In the genomic region with DNA sequence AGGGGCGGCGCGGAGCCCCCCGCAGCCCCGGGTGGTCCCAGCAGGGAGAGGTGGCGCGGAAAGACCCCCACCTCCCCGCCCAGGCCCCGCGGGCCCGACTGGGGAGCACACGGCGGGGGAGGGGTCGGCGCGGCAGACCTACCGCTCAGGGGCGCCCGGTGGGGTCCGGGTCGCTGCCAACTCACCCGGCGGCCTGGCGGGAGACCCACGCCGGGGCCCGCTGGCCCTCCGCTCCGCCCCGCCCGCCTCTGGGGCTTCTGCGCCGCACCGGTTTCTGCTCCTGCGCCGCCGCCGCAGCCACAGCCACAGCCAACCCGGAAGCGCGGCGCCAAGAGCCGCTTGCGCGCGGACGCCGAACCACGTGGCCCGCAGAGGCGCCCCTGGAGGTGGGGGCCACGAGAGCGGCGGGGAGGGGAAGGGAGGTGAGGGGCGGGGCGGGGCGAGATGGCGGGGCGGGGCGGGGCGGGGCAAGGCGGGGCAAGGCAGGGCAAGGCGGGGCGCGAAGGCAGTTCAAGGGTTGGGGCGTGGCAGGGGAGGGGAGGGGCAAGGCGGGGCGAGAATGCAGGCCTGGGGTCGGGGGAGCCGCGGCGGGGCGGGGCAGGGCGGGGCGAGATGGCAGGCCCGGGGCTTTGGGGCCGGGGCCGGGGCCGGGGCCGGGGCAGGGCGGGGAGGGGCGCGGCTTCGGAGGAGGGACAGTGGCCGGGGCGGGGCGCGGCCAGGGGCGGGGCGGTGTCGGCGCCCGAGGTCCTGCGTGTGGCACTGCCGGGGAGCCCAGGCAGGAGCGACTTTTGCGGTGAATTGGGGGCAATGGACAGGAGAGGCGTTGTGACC, we compare ENCODE assay signal across 8 cellular contexts. TPM values are rescaled to one million over a fixed set of nuclear protein-coding genes. Genes with fewer than 3 reads are reported as not detected.
DNase-seq lines count a peak whose midpoint lies in the region; ATAC-seq and TF ChIP-seq lines count a peak whose summit lies in the region.

ZBTB24 (minus strand) TSS at position 307 of the 831 bp plus-strand sequence. CDS start 1,193 bp downstream, outside the sequence.

- peaks cover 38% of the 10 kb centered on the region for H3K36me3 Mint-ChIP-seq in activated CD8-positive, alpha-beta T cell treated with anti-CD3 and anti-CD28 coated beads, Interleukin-2, amount 10 ng/mL, durations not matched to agents 7 days and 5 days (ENCODE audit: low read depth)

- peaks cover 9% of the 10 kb centered on the region for H3K27me3 Mint-ChIP-seq in activated CD8-positive, alpha-beta T cell treated with anti-CD3 and anti-CD28 coated beads, Interleukin-2, amount 10 ng/mL, durations not matched to agents 7 days and 5 days (ENCODE audit: low read depth)

- H3K4me3 Mint-ChIP-seq in activated CD8-positive, alpha-beta T cell treated with anti-CD3 and anti-CD28 coated beads, Interleukin-2, amount 10 ng/mL, durations not matched to agents 7 days and 5 days = peak within 1 kb of the TSS; percentile 85

- POLR2A ChIA-PET in activated CD8-positive, alpha-beta T cell treated with anti-CD3 and anti-CD28 coated beads, Interleukin-2, amount 10 ng/mL, durations not matched to agents 7 days and 5 days (lab: Charles Lee) = interaction anchor here (1.0 to 5.5 kb wide), 8 partner anchors 8 to 101 kb away, joined by 3 to 40 read pairs (median 7); partner anchors contain the start of genes CD164 and MICAL1

- peak within 1 kb of the TSS; percentile 91 for H3K4me3 ChIP-seq in HL-60 (replicated peaks; ENCODE audit: insufficient read depth, low read length)

- DNase-seq in CMK (ENCODE audit: low read depth) (peak; percentile 68), HL-60 (ENCODE audit: low read depth in 1 of 2, low spot score in 1 of 2) (peak; percentile 78 to 87), NK-92 (lab: John Stamatoyannopoulos, UW; ENCODE audit: unreplicated experiment) (peak; percentile 43), ecto neural progenitor cell (ENCODE audit: low spot score) (peak; percentile 96), lung microvascular endothelial cell (ENCODE audit: low read depth in 2 of 2) (peak; percentile 90)
- DNase-seq in activated CD8-positive, alpha-beta T cell treated with anti-CD3 and anti-CD28 coated beads, Interleukin-2, amount 10 ng/mL, durations not matched to agents 7 days and 5 days = peak; percentile 92
- peak; percentile 74 to 88 (median 80) for DNase-seq in stimulated activated CD4-positive, alpha-beta T cell treated with anti-CD3 and anti-CD28 coated beads, TNF-alpha, amount 100 ng/mL, for 24 hours (ENCODE audit: low read depth in 3 of 3)

- H3K27ac Mint-ChIP-seq in activated CD8-positive, alpha-beta T cell treated with anti-CD3 and anti-CD28 coated beads, Interleukin-2, amount 10 ng/mL, durations not matched to agents 7 days and 5 days = peak within 1 kb of the TSS; percentile 85

- no peaks in the 10 kb centered on the region for H3K9me3 Mint-ChIP-seq in activated CD8-positive, alpha-beta T cell treated with anti-CD3 and anti-CD28 coated beads, Interleukin-2, amount 10 ng/mL, durations not matched to agents 7 days and 5 days (ENCODE audit: insufficient read depth)

- TF ChIP-seq CTCF in HL-60 (IDR thresholded peaks at IDR 0.05; ENCODE audit: insufficient read depth, low read length) = no peak

- CTCF ChIA-PET in activated CD8-positive, alpha-beta T cell treated with anti-CD3 and anti-CD28 coated beads, Interleukin-2, amount 10 ng/mL, durations not matched to agents 7 days and 5 days (lab: Charles Lee) = interaction anchor here (0.6 to 2.3 kb wide), 5 partner anchors 8 to 261 kb away, joined by 3 to 15 read pairs (median 5); partner anchors contain the start of gene CD164

- ATAC-seq in GM19463 (IDR thresholded peaks at IDR 0.05; ENCODE audit: unreplicated experiment) = peak; percentile 86
- peak; percentile 85 for ATAC-seq in activated CD8-positive, alpha-beta T cell treated with anti-CD3 and anti-CD28 coated beads, Interleukin-2, amount 10 ng/mL, durations not matched to agents 7 days and 5 days

- peak within 1 kb of the TSS; percentile 77 for H3K27ac ChIP-seq in HL-60 (replicated peaks)

- H3K27me3 ChIP-seq in HL-60 (ENCODE audit: insufficient read depth, poor library complexity, severe bottlenecking) = no peaks in the 10 kb centered on the region

- H3K4me1 Mint-ChIP-seq in activated CD8-positive, alpha-beta T cell treated with anti-CD3 and anti-CD28 coated beads, Interleukin-2, amount 10 ng/mL, durations not matched to agents 7 days and 5 days (ENCODE audit: low read depth) = peaks cover 47% of the 10 kb centered on the region

RNA-seq across cellular contexts. Expression of gene ZBTB24, which starts in this region (rescaled TPM):
- total RNA-seq in activated CD8-positive, alpha-beta T cell treated with anti-CD3 and anti-CD28 coated beads, Interleukin-2, amount 10 ng/mL, durations not matched to agents 7 days and 5 days = 10 to 100 TPM; 16.0 to 16.3 TPM
- total RNA-seq in lung microvascular endothelial cell = 3.1 and 4.4 TPM in 2 replicates

Comparison
In these comparisons a context has a peak if more than half of its experiments do, and no peak if none do; other contexts are left out.
1. Peak in every context shown above with its lines: DNase-seq, ATAC-seq, H3K4me3 ChIP-seq and H3K27ac ChIP-seq.
2. DNase-seq: peak in every context shown above with its lines; median percentile 96 in ecto neural progenitor cell; 92 in activated CD8-positive, alpha-beta T cell treated with anti-CD3 and anti-CD28 coated beads, Interleukin-2, amount 10 ng/mL, durations not matched to agents 7 days and 5 days; 90 in lung microvascular endothelial cell; 82 in HL-60; 80 in stimulated activated CD4-positive, alpha-beta T cell treated with anti-CD3 and anti-CD28 coated beads, TNF-alpha, amount 100 ng/mL, for 24 hours; 68 in CMK; 43 in NK-92.